ENCODE assay signal across 1 cellular context in genomic region chr6:115370202-115370601, GRCh38.
TF ChIP-seq lines count a peak whose summit lies in the region.

No MANE protein-coding gene starts in this region.

TF ChIP-seq in GM23338, 12 proteins besides CTCF, POLR2A, EP300 and RAD21:
- TF ChIP-seq REST (IDR thresholded peaks at IDR 0.05; ENCODE audit: unreplicated experiment) = no peak
- 0 out of 2 replicates have a peak, but pooled peaks have one; percentile 78 for TF ChIP-seq ZNF462 (CRISPR knock-in tag; IDR thresholded peaks at IDR 0.05)
